11 cellular contexts compared by ENCODE assay signal in the genomic region with DNA sequence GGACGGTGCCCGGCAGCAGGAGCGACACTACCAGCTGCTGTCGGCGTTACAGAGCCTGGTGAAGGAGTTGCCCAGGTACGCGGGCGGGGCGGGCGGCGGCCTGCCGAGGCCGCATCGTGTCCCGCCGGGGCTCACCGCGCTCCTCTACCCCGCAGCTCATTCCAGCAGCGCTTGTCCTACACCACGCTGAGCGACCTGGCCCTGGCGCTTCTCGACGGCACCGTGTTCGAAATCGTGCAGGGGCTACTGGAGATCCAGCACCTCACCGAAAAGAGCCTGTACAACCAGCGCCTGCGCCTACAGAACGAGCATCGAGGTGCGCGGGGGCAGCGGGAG. TPM values are rescaled to one million over a fixed set of nuclear protein-coding genes. Genes with fewer than 3 reads are reported as not detected.
DNase-seq lines count a peak whose midpoint lies in the region; ATAC-seq, FAIRE-seq and TF ChIP-seq lines count a peak whose summit lies in the region.
"Not testable (repeated sequence)": the region's sequence is repeated elsewhere in the genome, so short reads cannot be mapped to it uniquely, and the experiment has no call there.
"Had no signal": no experiment of that assay in that cellular context is flagged by ENCODE, and none has a peak within 500 bp of the region (broad histone marks: within the 10 kb centered on the region; RNA-seq: fewer than 3 reads in every experiment).

No MANE protein-coding gene starts in this region.

- ATAC-seq in CD8-positive, alpha-beta T cell: peak; percentile 21
- ATAC-seq in GM21381 (IDR thresholded peaks at IDR 0.05; ENCODE audit: unreplicated experiment) (peak; percentile 35), HG02588 (IDR thresholded peaks at IDR 0.05; ENCODE audit: unreplicated experiment) (peak; percentile 13), HG03432 (IDR thresholded peaks at IDR 0.05; ENCODE audit: unreplicated experiment) (peak; percentile 31), WTC11 (peak; percentile 2; the same call in 1 of the 2 replicates), K562 (peak; percentile 71), right cardiac atrium (peak; percentile 45 to 56)
- ATAC-seq in stimulated activated naive B cell treated with anti-CD40 and anti-IgM and Interleukin-4, amounts not matched to agents 10 μg/mL and 1 μg/mL and 100 μg/mL, for 72 hours (replicated peaks): peak; percentile 40 to 41

- H3K4me1 ChIP-seq in CD8-positive, alpha-beta T cell (ENCODE audit: insufficient read depth, low read length); K562 (replicated peaks in 1 of 2; ENCODE audit: control insufficient read depth in 2 of 2, insufficient read depth in 2 of 2, low read length in 2 of 2); right cardiac atrium (ENCODE audit: control insufficient read depth, insufficient read depth, low read length): not testable (repeated sequence)

- not testable (repeated sequence) for H3K36me3 ChIP-seq in CD8-positive, alpha-beta T cell (ENCODE audit: insufficient read depth, low read length); K562 (ENCODE audit: control insufficient read depth, insufficient read depth, low read length)

- not testable (repeated sequence) for H3K27me3 Mint-ChIP-seq in CD8-positive, alpha-beta T cell (ENCODE audit: low read depth); WTC11 (ENCODE audit: low read depth); stimulated activated naive B cell treated with anti-CD40 and anti-IgM and Interleukin-4, amounts not matched to agents 10 μg/mL and 1 μg/mL and 100 μg/mL, for 72 hours

- not testable (repeated sequence) for H3K27ac Mint-ChIP-seq in CD8-positive, alpha-beta T cell; WTC11; stimulated activated naive B cell treated with anti-CD40 and anti-IgM and Interleukin-4, amounts not matched to agents 10 μg/mL and 1 μg/mL and 100 μg/mL, for 72 hours

- WGBS in K562 (ENCODE audit: insufficient coverage, low coverage, missing lambda C conversion rate): no CpG with 5 or more reads among the region's 36 CpGs
- no CpG with 5 or more reads among the region's 36 CpGs for WGBS in right cardiac atrium

- not testable (repeated sequence) for H3K9me1 ChIP-seq in K562 (ENCODE audit: control insufficient read depth, insufficient read depth, low read length)

- in situ Hi-C loops in K562 (cut with MboI): not testable (repeated sequence)

- not testable (repeated sequence) for TF ChIP-seq POLR2A in K562 (conservative IDR thresholded peaks at IDR 0.05)

- not testable (repeated sequence) for H3K79me2 ChIP-seq in K562 (ENCODE audit: control insufficient read depth, insufficient read depth, low read length)

- POLR2A ChIA-PET in CD8-positive, alpha-beta T cell (lab: Charles Lee): interaction anchor here (0.8 kb wide), 1 partner anchor 526 kb away, joined by 3 read pairs; a partner anchor contains a TSS
- POLR2A ChIA-PET in WTC11 (lab: Charles Lee): interaction anchor here (0.6 to 1.6 kb wide), 2 partner anchors 23 to 256 kb away, joined by 3 to 8 read pairs; no protein-coding TSS in a partner anchor
- POLR2A ChIA-PET in K562 (lab: Yijun Ruan, JAX): interaction anchor here (0.6 to 1.2 kb wide), 4 partner anchors 12 to 1213 kb away, joined by 3 to 4 read pairs (median 3); no protein-coding TSS in a partner anchor

- CTCF ChIA-PET in CD8-positive, alpha-beta T cell (lab: Charles Lee); K562 (lab: Yijun Ruan, JAX; ENCODE audit: low intra/inter-chr PET ratio): not testable (repeated sequence)
- CTCF ChIA-PET in WTC11 (lab: Charles Lee): interaction anchor here (0.5 to 5.0 kb wide), 13 partner anchors 13 to 1349 kb away, joined by 3 to 75 read pairs (median 3); a partner anchor contains a TSS

- intact Hi-C loops in CD8-positive, alpha-beta T cell (cut with DNase I, micrococcal nuclease); K562 (cut with micrococcal nuclease); right cardiac atrium (cut with DNase I): not testable (repeated sequence)

- not testable (repeated sequence) for H3K4me3 Mint-ChIP-seq in CD8-positive, alpha-beta T cell; WTC11; stimulated activated naive B cell treated with anti-CD40 and anti-IgM and Interleukin-4, amounts not matched to agents 10 μg/mL and 1 μg/mL and 100 μg/mL, for 72 hours

- H4K20me1 ChIP-seq in K562 (replicated peaks; ENCODE audit: control insufficient read depth, insufficient read depth, low read length): not testable (repeated sequence)

- not testable (repeated sequence) for TF ChIP-seq EP300 in K562 (IDR thresholded peaks at IDR 0.05; ENCODE audit: low read length)

- not testable (repeated sequence) for H3K27me3 ChIP-seq in CD8-positive, alpha-beta T cell (ENCODE audit: insufficient read depth, low read length); K562 (ENCODE audit: control insufficient read depth in 2 of 2, insufficient read depth in 2 of 2, low read length in 2 of 2); right cardiac atrium (ENCODE audit: control insufficient read depth, insufficient read depth)

- H3K9me3 ChIP-seq in CD8-positive, alpha-beta T cell (ENCODE audit: low read length); K562 (replicated peaks; ENCODE audit: control insufficient read depth, insufficient read depth, low read depth, low read length); right cardiac atrium (ENCODE audit: control insufficient read depth, low read length): not testable (repeated sequence)

- DNase-seq in CD8-positive, alpha-beta T cell; WTC11 (ENCODE audit: low spot score); K562 (ENCODE audit: extremely low read depth in 1 of 4, low spot score in 3 of 4); right cardiac atrium; stimulated activated naive B cell treated with anti-CD40 and anti-IgM and Interleukin-4, amounts not matched to agents 10 μg/mL and 1 μg/mL and 100 μg/mL, for 72 hours: not testable (repeated sequence)

- H3K4me3 ChIP-seq in CD8-positive, alpha-beta T cell (ENCODE audit: low read depth, low read length); K562; right cardiac atrium (ENCODE audit: low read length): not testable (repeated sequence)

- not testable (repeated sequence) for H3K4me2 ChIP-seq in K562 (ENCODE audit: insufficient read depth, low read length)

- not testable (repeated sequence) for H3K9ac ChIP-seq in K562 (ENCODE audit: insufficient read depth in 1 of 2, low read depth in 2 of 2, low read length in 2 of 2)

- not testable (repeated sequence) for H3K27ac ChIP-seq in CD8-positive, alpha-beta T cell (ENCODE audit: low read depth, low read length); K562 (ENCODE audit: extremely low read depth, low read depth, low read length); right cardiac atrium (ENCODE audit: low read length)

- not testable (repeated sequence) for H2AFZ ChIP-seq in K562 (ENCODE audit: low read depth, low read length)

- H3K36me3 Mint-ChIP-seq in CD8-positive, alpha-beta T cell; WTC11; stimulated activated naive B cell treated with anti-CD40 and anti-IgM and Interleukin-4, amounts not matched to agents 10 μg/mL and 1 μg/mL and 100 μg/mL, for 72 hours: not testable (repeated sequence)

- TF ChIP-seq RAD21 in K562 (CRISPR knock-in tag; conservative IDR thresholded peaks at IDR 0.05 in 1 of 2, IDR thresholded peaks at IDR 0.05 in 1 of 2): not testable (repeated sequence)

- H3K9me3 Mint-ChIP-seq in CD8-positive, alpha-beta T cell; WTC11; stimulated activated naive B cell treated with anti-CD40 and anti-IgM and Interleukin-4, amounts not matched to agents 10 μg/mL and 1 μg/mL and 100 μg/mL, for 72 hours: not testable (repeated sequence)

- H3K4me1 Mint-ChIP-seq in CD8-positive, alpha-beta T cell (ENCODE audit: low read depth); WTC11; stimulated activated naive B cell treated with anti-CD40 and anti-IgM and Interleukin-4, amounts not matched to agents 10 μg/mL and 1 μg/mL and 100 μg/mL, for 72 hours: not testable (repeated sequence)

- not testable (repeated sequence) for FAIRE-seq in K562 (lab: Jason Lieb, UNC)

- not testable (repeated sequence) for TF ChIP-seq CTCF in CD8-positive, alpha-beta T cell (IDR thresholded peaks at IDR 0.05); WTC11 (IDR thresholded peaks at IDR 0.05); K562 (IDR thresholded peaks at IDR 0.05 in 2 of 3, conservative IDR thresholded peaks at IDR 0.05 in 1 of 3; ENCODE audit: insufficient read depth in 2 of 3, low read depth in 1 of 3, low read length in 3 of 3)

- BruUV-seq in K562 (replicated peaks; lab: Mats Ljungman, UMichigan): TSS peak; percentile 95

RNA-seq across cellular contexts. Expression of a gene that starts 0.3 kb away (rescaled TPM):
- total RNA-seq in CD8-positive, alpha-beta T cell: 10 to 100 TPM; 18.6 to 20.0 TPM
- total RNA-seq in WTC11 (2021) (2.4 to 4.7 TPM (median 3.8 TPM) in 3 replicates), K562 (2014; rRNA removed) (1.9 and 2.9 TPM in 2 replicates), K562 (2014; rRNA removed; fragmentation: Illumina TruSeq; extraction: Trizol) (1.3 and 1.4 TPM in 2 replicates), K562 (2015; rRNA removed; fragmentation: Illumina TruSeq; extraction: Trizol) (0.60 and 1.4 TPM in 2 replicates), K562 (2021) (2.0 and 2.7 TPM in 2 replicates), right cardiac atrium (10 to 100 TPM in 1 of 4 donors, 1 to 10 TPM in 3; 2.8 to 11.2 (median 6.2) TPM)
- total RNA-seq in K562 (2011; cell fraction: chromatin; rRNA removed; ENCODE audit: low replicate concordance): 3.8 and 8.7 TPM in 2 replicates
- total RNA-seq in K562 (2011; cell fraction: nucleolus; rRNA removed): 9.1 and 10.7 TPM in 2 replicates
- total RNA-seq in K562 (2011; cell fraction: nucleoplasm; rRNA removed): 5.1 and 6.2 TPM in 2 replicates
- polyA plus RNA-seq in K562 (2011; rRNA removed) (1.5 and 1.8 TPM in 2 replicates), K562 (2014; fragmentation: Illumina TruSeq; extraction: Trizol) (0.79 and 2.0 TPM in 2 replicates), K562 (2014; fragmentation: Nextera tagmentation; extraction: Ambion mirVana) (under 1 TPM in 1 of 2 experiments, not detected in 1; 0.32 TPM), K562 (2014; rRNA removed) (2.4 and 3.8 TPM in 2 replicates), right cardiac atrium (3.6 TPM)
- polyA plus RNA-seq in K562 (2011; cell fraction: cytosol; rRNA removed): 1.7 and 3.2 TPM in 2 replicates
- 9.6 and 11.7 TPM in 2 replicates for polyA plus RNA-seq in K562 (2011; cell fraction: nucleus; rRNA removed)
- 1.1 and 2.2 TPM in 2 replicates for polyA plus RNA-seq in K562 (2012)
- 0.70 and 1.1 TPM in 2 replicates for polyA minus RNA-seq in K562 (2011; rRNA and poly(A)+ RNA removed)
- polyA minus RNA-seq in K562 (2011; cell fraction: cytosol; rRNA and poly(A)+ RNA removed): 1.5 and 2.7 TPM in 2 replicates
- 7.1 and 8.0 TPM in 2 replicates for polyA minus RNA-seq in K562 (2011; cell fraction: nucleus; rRNA and poly(A)+ RNA removed)

RNA-seq across cellular contexts. Expression of a gene that starts 29.7 kb away (rescaled TPM):
- not detected for total RNA-seq in CD8-positive, alpha-beta T cell
- total RNA-seq in WTC11 (2021): 42.6 to 97.3 TPM (median 56.1 TPM) in 3 replicates
- 0.09 and 0.23 TPM in 2 replicates for total RNA-seq in K562 (2011; cell fraction: chromatin; rRNA removed; ENCODE audit: low replicate concordance)
- total RNA-seq in K562 (2011; cell fraction: nucleolus; rRNA removed): 0.17 TPM in 1 of 2 replicates, not detected in the other
- total RNA-seq in K562 (2011; cell fraction: nucleoplasm; rRNA removed): not detected in 2 replicates
- not detected in 2 replicates for total RNA-seq in K562 (2014; rRNA removed)
- total RNA-seq in K562 (2014; rRNA removed; fragmentation: Illumina TruSeq; extraction: Trizol): not detected in 2 replicates
- total RNA-seq in K562 (2015; rRNA removed; fragmentation: Illumina TruSeq; extraction: Trizol): not detected in 2 replicates
- total RNA-seq in K562 (2021): not detected in 2 replicates
- 0.11 TPM in 1 of 2 replicates, not detected in the other for polyA plus RNA-seq in K562 (2011; rRNA removed)
- polyA plus RNA-seq in K562 (2011; cell fraction: cytosol; rRNA removed): 0.03 TPM in 1 of 2 replicates, not detected in the other
- polyA plus RNA-seq in K562 (2011; cell fraction: nucleus; rRNA removed): 0.26 TPM in 1 of 2 replicates, not detected in the other
- 0.01 TPM in 1 of 2 replicates, not detected in the other for polyA plus RNA-seq in K562 (2012)
- not detected in 2 replicates for polyA plus RNA-seq in K562 (2014; fragmentation: Illumina TruSeq; extraction: Trizol)
- not detected for polyA plus RNA-seq in K562 (2014; fragmentation: Nextera tagmentation; extraction: Ambion mirVana)
- polyA plus RNA-seq in K562 (2014; rRNA removed): 0.07 TPM in 1 of 2 replicates, not detected in the other
- polyA minus RNA-seq in K562 (2011; rRNA and poly(A)+ RNA removed): not detected in 2 replicates
- not detected in 2 replicates for polyA minus RNA-seq in K562 (2011; cell fraction: cytosol; rRNA and poly(A)+ RNA removed)
- 0.40 TPM in 1 of 2 replicates, not detected in the other for polyA minus RNA-seq in K562 (2011; cell fraction: nucleus; rRNA and poly(A)+ RNA removed)
- total RNA-seq in right cardiac atrium: 1 to 10 TPM in 3 of 4 donors, under 1 TPM in 1; 0.75 to 9.7 (median 3.7) TPM
- 2.8 TPM for polyA plus RNA-seq in right cardiac atrium
- total RNA-seq: dermis microvascular lymphatic vessel endothelial cell, osteoblast, pulmonary artery endothelial cell had no signal

Comparison
In these comparisons a context has a peak if more than half of its experiments do, and no peak if none do; other contexts are left out.
1. ATAC-seq: peak in every context shown above with its lines; median percentile 71 in K562; 50 in right cardiac atrium; 40 in stimulated activated naive B cell treated with anti-CD40 and anti-IgM and Interleukin-4, amounts not matched to agents 10 μg/mL and 1 μg/mL and 100 μg/mL, for 72 hours; 35 in GM21381; 31 in HG03432; 21 in CD8-positive, alpha-beta T cell; 13 in HG02588; 2 in WTC11.